In the genomic region with DNA sequence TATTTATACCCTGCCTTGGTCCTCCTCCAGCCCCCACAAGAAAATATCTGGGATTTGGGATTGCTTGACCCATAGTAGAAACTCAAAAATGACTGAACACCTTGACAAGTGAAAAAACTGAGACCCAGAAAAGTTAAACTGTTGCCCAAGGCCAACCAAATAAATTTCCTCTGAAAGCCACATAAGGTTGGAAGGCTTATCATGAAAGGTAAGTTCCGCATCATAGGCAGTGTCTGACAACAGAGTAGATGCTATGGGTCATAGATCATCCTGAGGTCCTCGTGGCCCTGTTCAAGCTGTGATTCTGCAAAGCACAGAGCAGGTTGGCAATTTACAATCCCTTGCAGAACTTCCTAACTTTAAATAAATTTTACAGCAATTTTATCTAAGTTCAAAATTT, we compare ENCODE assay signal across 27 cellular contexts.
"Had no signal": no experiment of that assay in that cellular context is flagged by ENCODE, and none has a peak within 500 bp of the region (broad histone marks: within the 10 kb centered on the region; RNA-seq: fewer than 3 reads in every experiment).

No MANE protein-coding gene starts in this region.

- ATAC-seq: heart right ventricle; left cardiac atrium; mucosa of descending colon; naive thymus-derived CD4-positive, alpha-beta T cell; natural killer cell treated with Interleukin-12 subunit alpha and Interleukin-12 subunit beta and Interleukin-15 and Interleukin-18, amount 100 ng/mL, for 72 hours; pancreas; right cardiac atrium; stimulated activated memory B cell treated with anti-CD40 and anti-IgM and Interleukin-4, amounts not matched to agents 10 μg/mL and 1 μg/mL and 100 μg/mL, for 72 hours; stimulated activated naive CD8-positive, alpha-beta T cell treated with anti-CD3 and anti-CD28 coated beads, Interleukin-15, amount 100 ng/mL, for 72 hours had no signal

- DNase-seq: heart right ventricle; hippocampal formation; kidney glomerular epithelial cell; left cardiac atrium; left ventricle myocardium inferior; midbrain; mucosa of descending colon; naive thymus-derived CD4-positive, alpha-beta T cell; nucleus accumbens; pancreas; posterior cingulate gyrus; retina; right cardiac atrium; sigmoid colon; small intestine; spleen; stimulated activated CD4-positive, alpha-beta T cell treated with anti-CD3 and anti-CD28 coated beads, Interleukin-4, amount 100 ng/mL, for 4 hours; stimulated activated CD8-positive, alpha-beta memory T cell treated with anti-CD3 and anti-CD28 coated beads, Interleukin-4, amount 100 ng/mL, for 48 hours; stimulated activated naive CD4-positive, alpha-beta T cell treated with Interleukin-2 at 50 U/mL for 16 hours; stimulated activated naive CD8-positive, alpha-beta T cell treated with anti-CD3 and anti-CD28 coated beads, Interleukin-15, amount 100 ng/mL, for 72 hours; substantia nigra; uterus had no signal

- H3K9me3 ChIP-seq: heart right ventricle, left ventricle myocardium inferior, mucosa of descending colon, pancreas, prostate gland, sigmoid colon, spleen, tibial nerve, uterus had no signal

- H3K4me3 ChIP-seq: heart right ventricle, left ventricle myocardium inferior, lung, mucosa of descending colon, pancreas, prostate gland, sigmoid colon, spleen, tibial nerve, uterus had no signal

- H3K27me3 ChIP-seq: heart right ventricle, pancreas, sigmoid colon, spleen, tibial nerve, uterus had no signal

- H3K36me3 ChIP-seq: heart right ventricle, left ventricle myocardium inferior, pancreas, prostate gland, sigmoid colon, spleen, tibial nerve, uterus had no signal

- H3K27ac ChIP-seq: heart right ventricle, left ventricle myocardium inferior, prostate gland, sigmoid colon, spleen, tibial nerve, uterus had no signal

- H3K4me1 ChIP-seq: left ventricle myocardium inferior, prostate gland, sigmoid colon, spleen, tibial nerve, uterus had no signal
